23 cellular contexts compared by ENCODE assay signal in genomic region chr9:131149678-131150033, GRCh38. TPM values are rescaled to one million over a fixed set of nuclear protein-coding genes. Genes with fewer than 3 reads are reported as not detected.
A peak's percentile ranks its signal among the peaks of the same experiment; 100 is the strongest.
DNase-seq lines count a peak whose midpoint lies in the region; ATAC-seq, FAIRE-seq and TF ChIP-seq lines count a peak whose summit lies in the region.
"Had no signal": no experiment of that assay in that cellular context is flagged by ENCODE, and none has a peak within 500 bp of the region (broad histone marks: within the 10 kb centered on the region; RNA-seq: fewer than 3 reads in every experiment).

No MANE protein-coding gene starts in this region.

- H3K4me1 ChIP-seq in HepG2 (ENCODE audit: insufficient read depth, low read length) = no peaks in the 10 kb centered on the region
- H3K4me1 ChIP-seq: testis had no signal

- WGBS in HepG2 (ENCODE audit: low lambda C conversion rate) = 97% methylated on average over 5 of the region's 5 CpGs

- no peak overlapping the region for H3K9ac ChIP-seq in HepG2 (ENCODE audit: insufficient read depth, low read depth, low read length)

- CTCF ChIA-PET in activated naive CD4-positive, alpha-beta T cell treated with anti-CD3 and anti-CD28 coated beads for 36 hours (lab: Charles Lee) = no interaction called here
- CTCF ChIA-PET in HepG2 (lab: Yijun Ruan, JAX; ENCODE audit: low intra/inter-chr PET ratio, low total read pairs) = no interaction called here

- intact Hi-C loops in activated naive CD4-positive, alpha-beta T cell treated with anti-CD3 and anti-CD28 coated beads for 36 hours (cut with micrococcal nuclease) = no loop called here
- intact Hi-C loops in HepG2 (cut with micrococcal nuclease; ENCODE audit: unreplicated experiment) = loop anchor here (5.0 kb wide), 1 partner anchor 272 kb away; no protein-coding TSS in a partner anchor

- no peak for TF ChIP-seq POLR2A in HepG2 (IDR thresholded peaks at IDR 0.05; ENCODE audit: insufficient read depth in 1 of 2, low read depth in 2 of 2, low read length in 2 of 2)

- H3K27me3 ChIP-seq in HepG2 (ENCODE audit: control insufficient read depth in 1 of 2, insufficient read depth in 2 of 2, low read length in 2 of 2) = no peaks in the 10 kb centered on the region
- H3K27me3 ChIP-seq: testis had no signal

- BruUV-seq in HepG2 (replicated peaks; lab: Mats Ljungman, UMichigan) = no TSS peak

- no peaks in the 10 kb centered on the region for H3K79me2 ChIP-seq in HepG2 (ENCODE audit: insufficient read depth, low read length)

- H3K27me3 Mint-ChIP-seq in activated naive CD4-positive, alpha-beta T cell treated with anti-CD3 and anti-CD28 coated beads for 36 hours (ENCODE audit: low read depth) = no peaks in the 10 kb centered on the region
- H3K27me3 Mint-ChIP-seq in T-helper 17 cell = no peaks in the 10 kb centered on the region

- H4K20me1 ChIP-seq in HepG2 (ENCODE audit: insufficient read depth, low read length) = 0 out of 2 replicates have a peak, but pooled peaks cover 3% of the 10 kb centered on the region

- POLR2A ChIA-PET in HepG2 (lab: Yijun Ruan, JAX) = no interaction called here

- H3K36me3 ChIP-seq in HepG2 (replicated peaks in 1 of 2; ENCODE audit: control insufficient read depth in 1 of 2, insufficient read depth in 2 of 2, low read length in 2 of 2) = peaks cover 45 to 93% of the 10 kb centered on the region in 2 experiments

- no peaks in the 10 kb centered on the region for H3K9me3 ChIP-seq in T-helper 17 cell (ENCODE audit: control insufficient read depth, low read length, poor library complexity, severe bottlenecking)
- no peaks in the 10 kb centered on the region for H3K9me3 ChIP-seq in HepG2 (ENCODE audit: low read length)
- H3K9me3 ChIP-seq: testis had no signal

- TF ChIP-seq RAD21 in HepG2 (CRISPR knock-in tag; IDR thresholded peaks at IDR 0.05) = no peak

- no peaks in the 10 kb centered on the region for H3K9me3 Mint-ChIP-seq in activated naive CD4-positive, alpha-beta T cell treated with anti-CD3 and anti-CD28 coated beads for 36 hours
- no peaks in the 10 kb centered on the region for H3K9me3 Mint-ChIP-seq in stimulated activated effector memory CD8-positive, alpha-beta T cell treated with anti-CD3 and anti-CD28 coated beads, Interleukin-12 subunit alpha, Interleukin-12 subunit beta, amount 100 ng/mL, for 72 hours
- H3K9me3 Mint-ChIP-seq: H9 had no signal

- no peak for DNase-seq in activated naive CD4-positive, alpha-beta T cell treated with anti-CD3 and anti-CD28 coated beads for 36 hours
- no peak for DNase-seq in activated naive CD4-positive, alpha-beta T cell treated with Interleukin-2 at 50 U/mL for 16 hours
- DNase-seq in T-helper 17 cell (no peak), dermis blood vessel endothelial cell (peak; percentile 34), superior temporal gyrus (ENCODE audit: extremely low spot score) (no peak), HepG2 (ENCODE audit: low spot score) (no peak)
- no peak for DNase-seq in stimulated activated effector memory CD8-positive, alpha-beta T cell treated with anti-CD3 and anti-CD28 coated beads, Interleukin-12 subunit alpha, Interleukin-12 subunit beta, amount 100 ng/mL, for 72 hours (ENCODE audit: low spot score in 2 of 2)
- DNase-seq: C1 segment of cervical spinal cord, cerebellar nuclear complex, H9, head of caudate nucleus, mammary epithelial cell, NCI-H1092, NCI-H187 treated with DMSO at 0.1 percent for 48 hours, NCI-H69, nucleus accumbens, testis had no signal

- no peak overlapping the region for H3K4me2 ChIP-seq in HepG2 (ENCODE audit: low read depth, low read length)

- no peak for TF ChIP-seq EP300 in HepG2 (IDR thresholded peaks at IDR 0.05; ENCODE audit: low read depth in 2 of 2, low read length in 2 of 2)
- no peak for TF ChIP-seq EP300 in HepG2 (CRISPR knock-in tag; IDR thresholded peaks at IDR 0.05; ENCODE audit: borderline replicate concordance)

- H3K4me3 ChIP-seq in HepG2 (replicated peaks in 1 of 3; ENCODE audit: insufficient read depth in 1 of 3, low read depth in 2 of 3, low read length in 3 of 3) = no peak overlapping the region
- H3K4me3 ChIP-seq: skin epidermis, testis had no signal

- no peak for TF ChIP-seq CTCF in HepG2 (CRISPR knock-in tag; IDR thresholded peaks at IDR 0.05)

- peak overlapping the region; percentile 7 for H3K27ac Mint-ChIP-seq in activated naive CD4-positive, alpha-beta T cell treated with anti-CD3 and anti-CD28 coated beads for 36 hours
- peak overlapping the region; percentile 51 for H3K27ac Mint-ChIP-seq in T-helper 17 cell
- H3K27ac Mint-ChIP-seq in stimulated activated effector memory CD8-positive, alpha-beta T cell treated with anti-CD3 and anti-CD28 coated beads, Interleukin-12 subunit alpha, Interleukin-12 subunit beta, amount 100 ng/mL, for 72 hours = peak overlapping the region; percentile 43

- no peak for ATAC-seq in T-helper 17 cell
- ATAC-seq in stimulated activated effector memory CD8-positive, alpha-beta T cell treated with anti-CD3 and anti-CD28 coated beads, Interleukin-12 subunit alpha, Interleukin-12 subunit beta, amount 100 ng/mL, for 72 hours = no peak
- ATAC-seq in GM21526 (IDR thresholded peaks at IDR 0.05; ENCODE audit: low FRiP score, unreplicated experiment) = no peak
- no peak for ATAC-seq in HepG2

- H3K27ac ChIP-seq in HepG2 (ENCODE audit: extremely low read length, insufficient read depth, low read length) = no peak overlapping the region
- H3K27ac ChIP-seq: skin epidermis, testis, VCaP had no signal

- in situ Hi-C loops in HepG2 (cut with HindIII; ENCODE audit: extremely low pct_ligation_motif_present, low pct_unique_long_range_greater_than_20kb) = no loop called here

- H3K4me1 Mint-ChIP-seq in activated naive CD4-positive, alpha-beta T cell treated with anti-CD3 and anti-CD28 coated beads for 36 hours (ENCODE audit: low read depth) = peaks cover 11% of the 10 kb centered on the region
- peaks cover 6% of the 10 kb centered on the region for H3K4me1 Mint-ChIP-seq in T-helper 17 cell
- peaks cover 7% of the 10 kb centered on the region for H3K4me1 Mint-ChIP-seq in stimulated activated effector memory CD8-positive, alpha-beta T cell treated with anti-CD3 and anti-CD28 coated beads, Interleukin-12 subunit alpha, Interleukin-12 subunit beta, amount 100 ng/mL, for 72 hours

- H2AFZ ChIP-seq in HepG2 (ENCODE audit: low read length) = no peak overlapping the region

- H3K4me3 Mint-ChIP-seq in activated naive CD4-positive, alpha-beta T cell treated with anti-CD3 and anti-CD28 coated beads for 36 hours = no peak overlapping the region
- peak overlapping the region; percentile 28 for H3K4me3 Mint-ChIP-seq in T-helper 17 cell
- H3K4me3 Mint-ChIP-seq in stimulated activated effector memory CD8-positive, alpha-beta T cell treated with anti-CD3 and anti-CD28 coated beads, Interleukin-12 subunit alpha, Interleukin-12 subunit beta, amount 100 ng/mL, for 72 hours = no peak overlapping the region
- H3K4me3 Mint-ChIP-seq: H9 had no signal

- H3K36me3 Mint-ChIP-seq in activated naive CD4-positive, alpha-beta T cell treated with anti-CD3 and anti-CD28 coated beads for 36 hours (ENCODE audit: low read depth) = peaks cover 46% of the 10 kb centered on the region
- H3K36me3 Mint-ChIP-seq in T-helper 17 cell (ENCODE audit: low read depth) = peaks cover 18% of the 10 kb centered on the region
- peaks cover 100% of the 10 kb centered on the region for H3K36me3 Mint-ChIP-seq in stimulated activated effector memory CD8-positive, alpha-beta T cell treated with anti-CD3 and anti-CD28 coated beads, Interleukin-12 subunit alpha, Interleukin-12 subunit beta, amount 100 ng/mL, for 72 hours

- no peak for FAIRE-seq in HepG2 (lab: Jason Lieb, UNC)
- FAIRE-seq: D721Med, GM12892, RCC 7860 had no signal

RNA-seq across cellular contexts. Expression of gene NUP214, which starts 24.3 kb away (rescaled TPM):
- 10 to 100 TPM; 40.2 to 41.1 TPM for total RNA-seq in activated naive CD4-positive, alpha-beta T cell treated with anti-CD3 and anti-CD28 coated beads for 36 hours
- total RNA-seq in T-helper 17 cell (100 to 1,000 TPM; 105 to 107 TPM), dermis blood vessel endothelial cell (15.3 and 19.1 TPM in 2 replicates), HepG2 (2016; rRNA removed; fragmentation: Illumina TruSeq; extraction: Trizol) (16.0 and 30.5 TPM in 2 replicates)
- total RNA-seq in HepG2 (2016; cell fraction: cytosol; rRNA removed; fragmentation: Illumina TruSeq; extraction: Trizol; ENCODE audit: low read depth) = 12.8 and 14.4 TPM in 2 replicates
- total RNA-seq in HepG2 (2016; cell fraction: insoluble cytoplasmic fraction; rRNA removed; fragmentation: Illumina TruSeq; extraction: Trizol) = 14.2 and 21.5 TPM in 2 replicates
- 16.6 and 17.1 TPM in 2 replicates for total RNA-seq in HepG2 (2016; cell fraction: membrane; rRNA removed; fragmentation: Illumina TruSeq; extraction: Trizol)
- 42.9 and 48.9 TPM in 2 replicates for total RNA-seq in HepG2 (2016; cell fraction: nucleus; rRNA removed; fragmentation: Illumina TruSeq; extraction: Trizol)
- 8.4 and 9.4 TPM in 2 replicates for polyA plus RNA-seq in HepG2 (2011; rRNA removed)
- polyA plus RNA-seq in HepG2 (2011; cell fraction: cytosol; rRNA removed) = 5.4 and 5.8 TPM in 2 replicates
- 22.0 and 28.1 TPM in 2 replicates for polyA plus RNA-seq in HepG2 (2011; cell fraction: nucleus; rRNA removed)
- 12.2 and 18.8 TPM in 2 replicates for polyA plus RNA-seq in HepG2 (2012)
- polyA plus RNA-seq in HepG2 (2016; cell fraction: cytosol; fragmentation: Illumina TruSeq; extraction: Trizol; ENCODE audit: low read depth) = 6.8 and 7.2 TPM in 2 replicates
- 27.0 TPM in 2 replicates for polyA plus RNA-seq in HepG2 (2016; cell fraction: insoluble cytoplasmic fraction; fragmentation: Illumina TruSeq; extraction: Trizol; ENCODE audit: low read depth)
- 6.4 and 9.3 TPM in 2 replicates for polyA plus RNA-seq in HepG2 (2016; cell fraction: membrane; fragmentation: Illumina TruSeq; extraction: Trizol; ENCODE audit: low read depth)
- polyA plus RNA-seq in HepG2 (2016; cell fraction: nucleus; fragmentation: Illumina TruSeq; extraction: Trizol; ENCODE audit: insufficient read depth, low read depth) = 38.4 and 46.4 TPM in 2 replicates
- polyA minus RNA-seq in HepG2 (2011; rRNA and poly(A)+ RNA removed; ENCODE audit: low replicate concordance) = 35.2 and 116 TPM in 2 replicates
- 12.6 and 17.9 TPM in 2 replicates for polyA minus RNA-seq in HepG2 (2011; cell fraction: cytosol; rRNA and poly(A)+ RNA removed)
- polyA minus RNA-seq in HepG2 (2011; cell fraction: nucleus; rRNA and poly(A)+ RNA removed) = 52.3 and 53.4 TPM in 2 replicates

RNA-seq across cellular contexts. Expression of gene AIF1L, which starts 53.3 kb away (rescaled TPM):
- total RNA-seq in activated naive CD4-positive, alpha-beta T cell treated with anti-CD3 and anti-CD28 coated beads for 36 hours = 1 to 10 TPM; 1.4 to 1.8 TPM
- total RNA-seq in T-helper 17 cell (under 1 TPM in 1 of 2 donors, not detected in 1; 0.22 TPM), dermis blood vessel endothelial cell (15.3 and 26.4 TPM in 2 replicates), HepG2 (2016; rRNA removed; fragmentation: Illumina TruSeq; extraction: Trizol) (36.5 and 42.7 TPM in 2 replicates)
- 6.6 and 7.0 TPM in 2 replicates for total RNA-seq in HepG2 (2016; cell fraction: cytosol; rRNA removed; fragmentation: Illumina TruSeq; extraction: Trizol; ENCODE audit: low read depth)
- total RNA-seq in HepG2 (2016; cell fraction: insoluble cytoplasmic fraction; rRNA removed; fragmentation: Illumina TruSeq; extraction: Trizol) = 34.7 and 36.0 TPM in 2 replicates
- total RNA-seq in HepG2 (2016; cell fraction: membrane; rRNA removed; fragmentation: Illumina TruSeq; extraction: Trizol) = 23.1 and 24.2 TPM in 2 replicates
- 18.6 and 21.4 TPM in 2 replicates for total RNA-seq in HepG2 (2016; cell fraction: nucleus; rRNA removed; fragmentation: Illumina TruSeq; extraction: Trizol)
- 12.1 and 12.4 TPM in 2 replicates for polyA plus RNA-seq in HepG2 (2011; rRNA removed)
- polyA plus RNA-seq in HepG2 (2011; cell fraction: cytosol; rRNA removed) = 9.1 and 9.5 TPM in 2 replicates
- 9.2 and 9.6 TPM in 2 replicates for polyA plus RNA-seq in HepG2 (2011; cell fraction: nucleus; rRNA removed)
- 9.9 and 10.9 TPM in 2 replicates for polyA plus RNA-seq in HepG2 (2012)
- 12.3 and 14.5 TPM in 2 replicates for polyA plus RNA-seq in HepG2 (2016; cell fraction: cytosol; fragmentation: Illumina TruSeq; extraction: Trizol; ENCODE audit: low read depth)
- polyA plus RNA-seq in HepG2 (2016; cell fraction: insoluble cytoplasmic fraction; fragmentation: Illumina TruSeq; extraction: Trizol; ENCODE audit: low read depth) = 40.5 and 48.2 TPM in 2 replicates
- polyA plus RNA-seq in HepG2 (2016; cell fraction: membrane; fragmentation: Illumina TruSeq; extraction: Trizol; ENCODE audit: low read depth) = 21.8 and 26.9 TPM in 2 replicates
- 29.8 and 37.4 TPM in 2 replicates for polyA plus RNA-seq in HepG2 (2016; cell fraction: nucleus; fragmentation: Illumina TruSeq; extraction: Trizol; ENCODE audit: insufficient read depth, low read depth)
- 17.7 and 21.6 TPM in 2 replicates for polyA minus RNA-seq in HepG2 (2011; rRNA and poly(A)+ RNA removed; ENCODE audit: low replicate concordance)
- polyA minus RNA-seq in HepG2 (2011; cell fraction: cytosol; rRNA and poly(A)+ RNA removed) = 8.5 and 8.7 TPM in 2 replicates
- polyA minus RNA-seq in HepG2 (2011; cell fraction: nucleus; rRNA and poly(A)+ RNA removed) = 5.8 and 6.1 TPM in 2 replicates
